Comparison of ENCODE assay signal across 9 cellular contexts in the genomic region with DNA sequence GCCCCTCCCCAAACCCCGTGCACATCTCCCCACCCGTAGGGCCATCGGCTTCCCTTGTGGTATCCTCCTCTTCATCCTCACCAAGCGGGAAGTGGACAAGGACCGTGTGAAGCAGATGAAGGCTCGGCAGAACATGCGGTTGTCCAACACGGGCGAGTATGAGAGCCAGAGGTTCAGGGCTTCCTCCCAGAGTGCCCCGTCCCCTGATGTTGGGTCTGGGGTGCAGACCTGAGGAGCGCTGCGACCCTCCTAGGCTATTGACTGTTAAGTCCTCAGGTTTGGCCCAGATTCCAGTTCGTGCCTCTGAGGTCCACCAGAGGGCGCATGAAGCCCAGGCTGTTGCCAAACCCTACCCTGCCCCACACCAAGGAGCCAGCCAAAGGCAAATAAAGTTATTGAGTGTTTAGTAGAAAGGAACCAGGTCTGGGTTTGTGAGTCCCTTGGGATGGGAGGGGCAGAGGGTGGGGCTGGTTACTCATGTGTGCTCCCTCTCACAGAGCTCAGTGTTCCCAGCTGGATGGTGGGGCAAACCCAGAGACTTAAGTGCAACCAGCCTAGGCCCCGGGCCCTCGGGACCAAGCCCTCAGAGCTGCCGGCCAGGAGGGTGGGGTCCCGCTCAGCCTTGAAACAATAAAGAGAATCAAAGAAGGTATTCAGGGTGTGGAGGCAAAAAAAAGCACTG. TPM values are rescaled to one million over a fixed set of nuclear protein-coding genes. Genes with fewer than 3 reads are reported as not detected.
DNase-seq lines count a peak whose midpoint lies in the region; ATAC-seq, FAIRE-seq and TF ChIP-seq lines count a peak whose summit lies in the region.
"Had no signal": no experiment of that assay in that cellular context is flagged by ENCODE, and none has a peak within 500 bp of the region (broad histone marks: within the 10 kb centered on the region; RNA-seq: fewer than 3 reads in every experiment).

No MANE protein-coding gene starts in this region.

- POLR2A ChIA-PET in HEK293 (lab: Yijun Ruan, JAX) = interaction anchor here (0.7 to 4.3 kb wide), 4 partner anchors 14 to 182 kb away, joined by 3 to 29 read pairs (median 9); no protein-coding TSS in a partner anchor
- POLR2A ChIA-PET in WTC11 (lab: Charles Lee) = no interaction called here

- CTCF ChIA-PET in Calu3 (lab: Charles Lee) (interaction anchor here (0.5 to 4.1 kb wide), 16 partner anchors 10 to 435 kb away, joined by 3 to 54 read pairs (median 6); partner anchors contain the start of gene CATIP), HEK293 (lab: Yijun Ruan, JAX) (interaction anchor here (0.5 to 7.3 kb wide), 31 partner anchors 10 to 882 kb away, joined by 3 to 89 read pairs (median 4); partner anchors contain the start of genes CATIP and TMBIM1), WTC11 (lab: Charles Lee) (interaction anchor here (0.6 to 4.4 kb wide), 18 partner anchors 9 to 1638 kb away, joined by 3 to 52 read pairs (median 4); partner anchors contain the start of genes CATIP, GPBAR1 and TMBIM1)

- H3K4me3 Mint-ChIP-seq in Calu3 (ENCODE audit: low read depth, unreplicated experiment) (no peak overlapping the region), WTC11 (peak overlapping the region; percentile 36)

- H3K4me1 Mint-ChIP-seq in Calu3 (ENCODE audit: low read depth, unreplicated experiment) (peaks cover 31% of the 10 kb centered on the region), WTC11 (peaks cover 19% of the 10 kb centered on the region)

- intact Hi-C loops in Calu3 (cut with micrococcal nuclease; ENCODE audit: unreplicated experiment) = loop anchor here (2.0 to 5.0 kb wide), 2 partner anchors 18 to 125 kb away; partner anchors contain the start of gene CTDSP1

- H3K36me3 ChIP-seq in HEK293 (ENCODE audit: control insufficient read depth in 2 of 2, insufficient read depth in 1 of 2, low read length in 2 of 2) = peaks cover 7 to 55% of the 10 kb centered on the region in 2 experiments; a peak in 2 of 3 replicates
- H3K36me3 ChIP-seq in bronchial epithelial cell (ENCODE audit: control insufficient read depth, insufficient read depth, low read length) = peaks cover 30% of the 10 kb centered on the region

- no peak overlapping the region for H3K27ac ChIP-seq in HEK293 (ENCODE audit: extremely low read depth, low read depth, low read length)

- H3K27me3 Mint-ChIP-seq in Calu3 (ENCODE audit: unreplicated experiment) (no peaks in the 10 kb centered on the region), WTC11 (ENCODE audit: low read depth) (no peaks in the 10 kb centered on the region)

- H3K4me1 ChIP-seq in HEK293 (ENCODE audit: control insufficient read depth, insufficient read depth, low read length) = peaks cover 3% of the 10 kb centered on the region; the same call in 1 of the 2 replicates

- TF ChIP-seq CTCF in Calu3 (IDR thresholded peaks at IDR 0.05; ENCODE audit: unreplicated experiment) (peak; percentile 81), HEK293 (tag by site-specific recombination; IDR thresholded peaks at IDR 0.05) (peak; percentile 90), WTC11 (IDR thresholded peaks at IDR 0.05) (peak; percentile 83), bronchial epithelial cell (IDR thresholded peaks at IDR 0.05; ENCODE audit: insufficient read depth, low read length, severe bottlenecking) (peak; percentile 92)

- peak; percentile 30 for ATAC-seq in WTC11
- no peak for ATAC-seq in HG02610 (IDR thresholded peaks at IDR 0.05; ENCODE audit: unreplicated experiment)

- peak; percentile 91 for DNase-seq in Calu3
- peak; percentile 57 for DNase-seq in NCI-H2196 treated with DMSO at 0.1 percent for 48 hours (lab: John Stamatoyannopoulos, UW; ENCODE audit: unreplicated experiment)
- DNase-seq in WTC11 (ENCODE audit: low spot score) = peak; percentile 88
- DNase-seq in bronchial epithelial cell (ENCODE audit: low read depth) = peak; percentile 96
- peak; percentile 93 for DNase-seq in kidney tubule cell (ENCODE audit: low spot score)
- peak; percentile 48 to 49 for DNase-seq in stimulated activated CD4-positive, alpha-beta T cell treated with anti-CD3 and anti-CD28 coated beads, Interleukin-1b, Interleukin-23, amount 100 ng/mL, for 1 hour (ENCODE audit: low read depth in 2 of 2)

- H3K27ac Mint-ChIP-seq in Calu3 (ENCODE audit: unreplicated experiment) (peak overlapping the region; percentile 25), WTC11 (no peak overlapping the region)

- H3K27me3 ChIP-seq in bronchial epithelial cell (ENCODE audit: control insufficient read depth, insufficient read depth, low read length) = no peaks in the 10 kb centered on the region

- H3K36me3 Mint-ChIP-seq in Calu3 (ENCODE audit: insufficient read depth, unreplicated experiment) (peaks cover 81% of the 10 kb centered on the region), WTC11 (peaks cover 27% of the 10 kb centered on the region)

- BruUV-seq in Calu3 (replicated peaks; lab: Mats Ljungman, UMichigan) = no TSS peak

- H3K9me3 ChIP-seq in HEK293 (ENCODE audit: control insufficient read depth, insufficient read depth, low read depth, low read length) = no peaks in the 10 kb centered on the region

- no peaks in the 10 kb centered on the region for H3K9me3 Mint-ChIP-seq in Calu3 (ENCODE audit: low read depth, unreplicated experiment)
- no peaks in the 10 kb centered on the region for H3K9me3 Mint-ChIP-seq in WTC11

- H3K4me3 ChIP-seq in HEK293 (ENCODE audit: low read depth, low read length) (no peak overlapping the region), bronchial epithelial cell (ENCODE audit: low read depth, low read length) (no peak overlapping the region)

- FAIRE-seq in bronchial epithelial cell (lab: Jason Lieb, UNC) = no peak
- FAIRE-seq: endometrium had no signal

TF ChIP-seq in HEK293, 187 proteins besides CTCF, POLR2A, EP300 and RAD21 (continues in another document):
- no peak for TF ChIP-seq HOXD13 (CRISPR knock-in tag; IDR thresholded peaks at IDR 0.05; ENCODE audit: borderline replicate concordance)
- no peak for TF ChIP-seq TCF7L2 (IDR thresholded peaks at IDR 0.05; ENCODE audit: borderline replicate concordance, low read depth, low read length)
- TF ChIP-seq ZNF843 (tag by site-specific recombination; IDR thresholded peaks at IDR 0.05) = 0 out of 2 replicates have a peak, but pooled peaks have one; percentile 27
- peak; percentile 87 for TF ChIP-seq KLF8 (tag by site-specific recombination; IDR thresholded peaks at IDR 0.05)
- peak; percentile 54 for TF ChIP-seq SP3 (tag by site-specific recombination; IDR thresholded peaks at IDR 0.05)
- peak; percentile 67 for TF ChIP-seq SP7 (tag by site-specific recombination; IDR thresholded peaks at IDR 0.05)
- peak; percentile 49; the same call in 1 of the 2 replicates for TF ChIP-seq ZNF184 (tag by site-specific recombination; IDR thresholded peaks at IDR 0.05)
- TF ChIP-seq ZNF629 (tag by site-specific recombination; IDR thresholded peaks at IDR 0.05) = peak; percentile 55; the same call in 1 of the 2 replicates
- peak; percentile 42 for TF ChIP-seq SP2 (tag by site-specific recombination; IDR thresholded peaks at IDR 0.05)

TF ChIP-seq in WTC11, 78 proteins besides CTCF, POLR2A, EP300 and RAD21:
- TF ChIP-seq GABPB1 (CRISPR knock-in tag; IDR thresholded peaks at IDR 0.05) (peak; percentile 46; the same call in 1 of the 2 replicates), JUN (CRISPR knock-in tag; IDR thresholded peaks at IDR 0.05) (no peak), TEAD4 (CRISPR knock-in tag; IDR thresholded peaks at IDR 0.05) (no peak), TP53 (CRISPR knock-in tag; IDR thresholded peaks at IDR 0.05) (no peak), ZBTB21 (CRISPR knock-in tag; IDR thresholded peaks at IDR 0.05; ENCODE audit: borderline replicate concordance) (no peak), ZNF423 (CRISPR knock-in tag; IDR thresholded peaks at IDR 0.05) (no peak), NR2C2 (CRISPR knock-in tag; IDR thresholded peaks at IDR 0.05) (no peak)

RNA-seq across cellular contexts. Expression of gene PNKD, which starts 2.4 kb away (rescaled TPM):
- total RNA-seq in Calu3 (2022) = 46.8 and 54.0 TPM in 2 replicates
- total RNA-seq in WTC11 (2021) = 45.0 to 49.8 TPM (median 45.8 TPM) in 3 replicates
- 10.3 and 16.8 TPM in 2 replicates for total RNA-seq in bronchial epithelial cell

RNA-seq across cellular contexts. Expression of gene AAMP, which starts 2.7 kb away (rescaled TPM):
- total RNA-seq in Calu3 (2022) (102 and 117 TPM in 2 replicates), WTC11 (2021) (113 to 125 TPM (median 115 TPM) in 3 replicates), bronchial epithelial cell (205 and 229 TPM in 2 replicates)

RNA-seq across cellular contexts. Expression of gene GPBAR1, which starts 11.9 kb away (rescaled TPM):
- total RNA-seq in Calu3 (2022) (1.1 and 1.5 TPM in 2 replicates), WTC11 (2021) (0.20 to 0.39 TPM (median 0.25 TPM) in 3 replicates), bronchial epithelial cell (under 0.01 TPM in 1 of 2 replicates, not detected in the other)

RNA-seq across cellular contexts. Expression of gene TMBIM1, which starts 19.6 kb away (rescaled TPM):
- total RNA-seq in Calu3 (2022) (229 and 289 TPM in 2 replicates), WTC11 (2021) (23.5 to 30.1 TPM (median 26.5 TPM) in 3 replicates), bronchial epithelial cell (468 and 656 TPM in 2 replicates)

RNA-seq across cellular contexts. Expression of gene ARPC2, which starts 55.7 kb away (rescaled TPM):
- total RNA-seq in Calu3 (2022) (368 and 374 TPM in 2 replicates), WTC11 (2021) (169 to 184 TPM (median 173 TPM) in 3 replicates), bronchial epithelial cell (504 and 577 TPM in 2 replicates)
